Comparison of ENCODE assay signal across 1 cellular context in genomic region chrX:118989886-118990285, GRCh38.
TF ChIP-seq lines count a peak whose summit lies in the region.

No MANE protein-coding gene starts in this region.

TF ChIP-seq in GM23338, 12 proteins besides CTCF, POLR2A, EP300 and RAD21:
- TF ChIP-seq REST (IDR thresholded peaks at IDR 0.05; ENCODE audit: unreplicated experiment) (no peak), CREB1 (CRISPR knock-in tag; IDR thresholded peaks at IDR 0.05; ENCODE audit: low read depth) (no peak), NANOG (IDR thresholded peaks at IDR 0.05; ENCODE audit: borderline replicate concordance) (no peak), ZNF114 (CRISPR knock-in tag; IDR thresholded peaks at IDR 0.05) (no peak), JUNB (IDR thresholded peaks at IDR 0.05; ENCODE audit: unreplicated experiment) (no peak), ETS1 (IDR thresholded peaks at IDR 0.05) (no peak), EZH2phosphoT487 (IDR thresholded peaks at IDR 0.05; ENCODE audit: unreplicated experiment) (no peak), ZNF331 (CRISPR knock-in tag; IDR thresholded peaks at IDR 0.05; ENCODE audit: low read depth) (no peak)
